In the genomic region with DNA sequence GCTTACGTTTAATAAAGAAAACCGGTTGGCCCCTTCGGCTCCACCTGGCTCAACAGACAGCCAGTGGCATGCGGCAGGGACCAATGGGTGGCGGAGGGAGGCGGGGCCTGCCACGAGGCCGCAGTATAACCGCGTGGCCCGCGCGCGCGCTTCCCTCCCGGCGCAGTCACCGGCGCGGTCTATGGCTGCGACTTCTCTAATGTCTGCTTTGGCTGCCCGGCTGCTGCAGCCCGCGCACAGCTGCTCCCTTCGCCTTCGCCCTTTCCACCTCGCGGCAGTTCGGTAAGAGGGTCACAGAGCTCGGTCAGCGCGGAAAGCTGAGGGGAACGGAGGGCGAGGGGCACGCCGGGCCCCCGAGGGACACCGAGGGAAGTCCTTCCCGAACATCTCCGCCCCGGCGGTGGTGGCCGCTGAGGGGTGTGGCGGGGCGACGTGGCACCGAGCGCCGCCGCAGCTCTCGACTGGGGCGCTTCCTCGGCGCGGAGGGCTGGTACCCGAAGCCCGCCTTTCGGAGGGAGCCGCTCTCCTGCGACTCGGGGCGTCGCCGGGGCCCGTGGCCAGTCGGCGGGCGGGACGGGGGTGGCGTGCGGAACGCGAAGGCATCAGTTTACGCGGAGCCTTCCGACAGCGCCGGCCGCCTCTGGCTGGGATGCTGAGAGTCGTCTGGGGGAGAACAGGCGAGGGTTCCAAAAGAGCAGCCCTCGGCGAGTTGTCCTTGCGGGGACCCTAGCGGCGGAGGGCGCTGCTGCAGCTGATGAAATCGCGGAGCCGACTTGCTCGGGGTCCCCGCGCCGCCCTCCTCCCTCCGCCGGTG, we compare ENCODE assay signal across 8 cellular contexts. TPM values are rescaled to one million over a fixed set of nuclear protein-coding genes. Genes with fewer than 3 reads are reported as not detected.
A peak's percentile ranks its signal among the peaks of the same experiment; 100 is the strongest.
DNase-seq lines count a peak whose midpoint lies in the region; ATAC-seq and TF ChIP-seq lines count a peak whose summit lies in the region.

A gene (plus strand): TSS at position 155 of the 814 bp plus-strand sequence. CDS start 27 bp downstream, at position 182.

- H3K27me3 ChIP-seq in right atrium auricular region (no peaks in the 10 kb centered on the region), vagina (no peaks in the 10 kb centered on the region)

- H3K4me3 ChIP-seq in right atrium auricular region (peak within 1 kb of the TSS; percentile 55 to 83), vagina (peak within 1 kb of the TSS; percentile 70 to 76)

- H3K27ac ChIP-seq in right atrium auricular region, result peak within 1 kb of the TSS; percentile 88 to 92
- peak within 1 kb of the TSS; percentile 92 for H3K27ac ChIP-seq in vagina

- H3K4me3 Mint-ChIP-seq in T-helper 17 cell, result peak within 1 kb of the TSS; percentile 100

- DNase-seq in NCI-H1694 treated with DMSO at 0.1 percent for 48 hours (lab: John Stamatoyannopoulos, UW) (peak; percentile 96), T-helper 17 cell (peak; percentile 80 to 83 (median 83)), amygdala (lab: John Stamatoyannopoulos, UW) (peak; percentile 21 to 91 (median 74)), right atrium auricular region (ENCODE audit: low spot score) (peak; percentile 94), putamen (ENCODE audit: low spot score) (peak; percentile 72), vagina (ENCODE audit: extremely low spot score in 2 of 2) (peak in 1 of 2 donors; percentile 92)

- H3K4me1 ChIP-seq in right atrium auricular region (peaks cover 0 to 14% of the 10 kb centered on the region in 2 donors), vagina (peaks cover 45% of the 10 kb centered on the region)

- peaks cover 29% of the 10 kb centered on the region for H3K4me1 Mint-ChIP-seq in T-helper 17 cell

- H3K36me3 ChIP-seq in right atrium auricular region (no peaks in the 10 kb centered on the region), vagina (no peaks in the 10 kb centered on the region)

- ATAC-seq in GM18498 (IDR thresholded peaks at IDR 0.05; ENCODE audit: unreplicated experiment) (peak; percentile 90), HG02938 (IDR thresholded peaks at IDR 0.05; ENCODE audit: unreplicated experiment) (peak; percentile 83), T-helper 17 cell (peak; percentile 91)

- peaks cover 2% of the 10 kb centered on the region for H3K36me3 Mint-ChIP-seq in T-helper 17 cell (ENCODE audit: low read depth)

- TF ChIP-seq POLR2A in vagina (IDR thresholded peaks at IDR 0.05), result peak in 1 of 2 donors; percentile 58

- H3K9me3 ChIP-seq in T-helper 17 cell (ENCODE audit: control insufficient read depth, low read length, poor library complexity, severe bottlenecking) (no peaks in the 10 kb centered on the region), right atrium auricular region (no peaks in the 10 kb centered on the region), vagina (no peaks in the 10 kb centered on the region)

- no peaks in the 10 kb centered on the region for H3K27me3 Mint-ChIP-seq in T-helper 17 cell

- H3K27ac Mint-ChIP-seq in T-helper 17 cell, result peak within 1 kb of the TSS; percentile 98

- intact Hi-C loops in vagina (cut with DNase I), result no loop called here

- peak; percentile 77 to 80 for TF ChIP-seq CTCF in right atrium auricular region (IDR thresholded peaks at IDR 0.05)
- TF ChIP-seq CTCF in vagina (IDR thresholded peaks at IDR 0.05), result peak; percentile 6 to 84 (median 60)

RNA-seq across cellular contexts. Expression of the gene that starts here (rescaled TPM):
- 10 to 100 TPM; 30.8 to 47.5 TPM for total RNA-seq in T-helper 17 cell
- total RNA-seq in right atrium auricular region, result 10 to 100 TPM; 12.9 to 15.8 TPM
- total RNA-seq in vagina, result 55.7 TPM
